ENCODE assay signal across 19 cellular contexts in genomic region chr2:20172273-20173052, GRCh38. TPM values are rescaled to one million over a fixed set of nuclear protein-coding genes. Genes with fewer than 3 reads are reported as not detected.
DNase-seq lines count a peak whose midpoint lies in the region; ATAC-seq, FAIRE-seq and TF ChIP-seq lines count a peak whose summit lies in the region.
"Had no signal": no experiment of that assay in that cellular context is flagged by ENCODE, and none has a peak within 500 bp of the region (broad histone marks: within the 10 kb centered on the region; RNA-seq: fewer than 3 reads in every experiment).

No MANE protein-coding gene starts in this region.

- no peak overlapping the region for H3K27ac Mint-ChIP-seq in chondrocyte (ENCODE audit: unreplicated experiment)
- H3K27ac Mint-ChIP-seq: HFFc6; IgD-negative memory B cell; immature natural killer cell; T-helper 2 cell treated with Interferon-gamma antibody and Interleukin-4, amounts not matched to agents 5 μg/mL and 100 μg/mL, for 36 hours had no signal

- no peaks in the 10 kb centered on the region for H4K20me1 ChIP-seq in HepG2 (ENCODE audit: insufficient read depth, low read length)

- POLR2A ChIA-PET in HepG2 (lab: Yijun Ruan, JAX), result interaction anchor here (1.1 to 1.3 kb wide), 4 partner anchors 15 to 52 kb away, joined by 3 to 7 read pairs (median 4); partner anchors contain the start of gene SDC1

- no peak for TF ChIP-seq CTCF in chondrocyte (IDR thresholded peaks at IDR 0.05)
- TF ChIP-seq CTCF in HepG2 (CRISPR knock-in tag; IDR thresholded peaks at IDR 0.05), result no peak
- no peak for TF ChIP-seq CTCF in stomach (IDR thresholded peaks at IDR 0.05)

- no peaks in the 10 kb centered on the region for H3K27me3 Mint-ChIP-seq in chondrocyte (ENCODE audit: low read depth)

- H3K9me3 Mint-ChIP-seq in chondrocyte (ENCODE audit: low read depth), result no peaks in the 10 kb centered on the region
- H3K9me3 Mint-ChIP-seq: HFFc6; IgD-negative memory B cell; immature natural killer cell; T-helper 2 cell treated with Interferon-gamma antibody and Interleukin-4, amounts not matched to agents 5 μg/mL and 100 μg/mL, for 36 hours had no signal

- H3K4me1 Mint-ChIP-seq in chondrocyte (ENCODE audit: low read depth), result no peaks in the 10 kb centered on the region
- H3K4me1 Mint-ChIP-seq: IgD-negative memory B cell, immature natural killer cell had no signal

- H3K27ac ChIP-seq in HepG2 (ENCODE audit: extremely low read length, insufficient read depth, low read length), result peak overlapping the region; percentile 47
- H3K27ac ChIP-seq in stomach, result no peak overlapping the region
- H3K27ac ChIP-seq: sigmoid colon, testis had no signal

- no peaks in the 10 kb centered on the region for H3K36me3 Mint-ChIP-seq in chondrocyte (ENCODE audit: low read depth)
- H3K36me3 Mint-ChIP-seq: IgD-negative memory B cell, immature natural killer cell had no signal

- no peak overlapping the region for H2AFZ ChIP-seq in HepG2 (ENCODE audit: low read length)

- CTCF ChIA-PET in HepG2 (lab: Yijun Ruan, JAX; ENCODE audit: low intra/inter-chr PET ratio, low total read pairs), result no interaction called here

- ATAC-seq in HG03025 (IDR thresholded peaks at IDR 0.05; ENCODE audit: low FRiP score, unreplicated experiment) (peak; percentile 71), HepG2 (peak; percentile 74), HG03460 (IDR thresholded peaks at IDR 0.05; ENCODE audit: unreplicated experiment) (no peak)

- no peaks in the 10 kb centered on the region for H3K79me2 ChIP-seq in HepG2 (ENCODE audit: insufficient read depth, low read length)

- H3K36me3 ChIP-seq in HepG2 (replicated peaks in 1 of 2; ENCODE audit: control insufficient read depth in 1 of 2, insufficient read depth in 2 of 2, low read length in 2 of 2) (no peaks in the 10 kb centered on the region), stomach (no peaks in the 10 kb centered on the region)
- H3K36me3 ChIP-seq: sigmoid colon had no signal

- H3K4me3 ChIP-seq in HepG2 (replicated peaks in 1 of 3; ENCODE audit: insufficient read depth in 1 of 3, low read depth in 2 of 3, low read length in 3 of 3), result peak overlapping the region in 2 of 3 experiments; percentile 12 to 61; a peak in 2 of 6 replicates
- no peak overlapping the region for H3K4me3 ChIP-seq in stomach
- H3K4me3 ChIP-seq: sigmoid colon, testis had no signal

- 23% methylated on average over 13 of the region's 13 CpGs for WGBS in HepG2 (ENCODE audit: low lambda C conversion rate)
- WGBS in stomach, 5 donors, result 71 to 91% (median 82%) methylated on average over 10 to 13 of the region's 13 CpGs

- H3K4me2 ChIP-seq in HepG2 (ENCODE audit: low read depth, low read length), result peak overlapping the region; percentile 70

- DNase-seq in chondrocyte (ENCODE audit: low spot score) (peak; percentile 82), HepG2 (ENCODE audit: low spot score) (peak; percentile 80), stomach (peak; percentile 23), NCI-H345 treated with DMSO at 0.1 percent for 48 hours (lab: John Stamatoyannopoulos, UW; ENCODE audit: unreplicated experiment) (no peak), COLO668 (lab: John Stamatoyannopoulos, UW; ENCODE audit: unreplicated experiment) (no peak)
- DNase-seq: activated CD4-positive, alpha-beta T cell treated with anti-CD3 and anti-CD28 coated beads for 1 hour; activated naive CD4-positive, alpha-beta T cell; HFFc6; immature natural killer cell; midbrain; occipital lobe; SHP77; sigmoid colon; testis had no signal

- in situ Hi-C loops in HepG2 (cut with HindIII; ENCODE audit: extremely low pct_ligation_motif_present, low pct_unique_long_range_greater_than_20kb), result loop anchor here (5.0 kb wide), 1 partner anchor 35 kb away; no protein-coding TSS in a partner anchor

- H3K27me3 ChIP-seq in HepG2 (ENCODE audit: control insufficient read depth in 1 of 2, insufficient read depth in 2 of 2, low read length in 2 of 2) (no peaks in the 10 kb centered on the region), stomach (peaks cover 0 to 7% (median 0%) of the 10 kb centered on the region in 3 donors)
- H3K27me3 ChIP-seq: sigmoid colon, testis had no signal

- BruUV-seq in HepG2 (replicated peaks; lab: Mats Ljungman, UMichigan), result no TSS peak

- H3K4me3 Mint-ChIP-seq in chondrocyte (ENCODE audit: unreplicated experiment), result no peak overlapping the region
- H3K4me3 Mint-ChIP-seq: HFFc6; IgD-negative memory B cell; immature natural killer cell; T-helper 2 cell treated with Interferon-gamma antibody and Interleukin-4, amounts not matched to agents 5 μg/mL and 100 μg/mL, for 36 hours had no signal

- no peaks in the 10 kb centered on the region for H3K9me3 ChIP-seq in HepG2 (ENCODE audit: low read length)
- no peaks in the 10 kb centered on the region for H3K9me3 ChIP-seq in stomach
- H3K9me3 ChIP-seq: sigmoid colon, testis had no signal

- H3K4me1 ChIP-seq in HepG2 (ENCODE audit: insufficient read depth, low read length) (peaks cover 52% of the 10 kb centered on the region), stomach (no peaks in the 10 kb centered on the region)
- H3K4me1 ChIP-seq: sigmoid colon, testis had no signal

- TF ChIP-seq EP300 in HepG2 (IDR thresholded peaks at IDR 0.05; ENCODE audit: low read depth in 2 of 2, low read length in 2 of 2) (peak in 1 of 2 experiments; percentile 69; a peak in 2 of 4 replicates), HepG2 (CRISPR knock-in tag; IDR thresholded peaks at IDR 0.05; ENCODE audit: borderline replicate concordance) (peak; percentile 34; the same call in 1 of the 2 replicates), stomach (IDR thresholded peaks at IDR 0.05) (no peak)

- TF ChIP-seq RAD21 in HepG2 (CRISPR knock-in tag; IDR thresholded peaks at IDR 0.05), result no peak

- FAIRE-seq in HepG2 (lab: Jason Lieb, UNC), result peak; percentile 12
- FAIRE-seq: colon had no signal

- peak overlapping the region; percentile 18 for H3K9ac ChIP-seq in HepG2 (ENCODE audit: insufficient read depth, low read depth, low read length)

- no peak for TF ChIP-seq POLR2A in HepG2 (IDR thresholded peaks at IDR 0.05; ENCODE audit: insufficient read depth in 1 of 2, low read depth in 2 of 2, low read length in 2 of 2)
- no peak for TF ChIP-seq POLR2A in stomach (IDR thresholded peaks at IDR 0.05)

- intact Hi-C loops in HepG2 (cut with micrococcal nuclease; ENCODE audit: unreplicated experiment), result loop anchor here (5.0 kb wide), 1 partner anchor 35 kb away; no protein-coding TSS in a partner anchor
- intact Hi-C loops in stomach (cut with DNase I; ENCODE audit: low total_unique reads), result no loop called here

TF ChIP-seq in HepG2, 621 proteins besides CTCF, POLR2A, EP300 and RAD21 (continues in another document):
- TF ChIP-seq, protein P1, sequence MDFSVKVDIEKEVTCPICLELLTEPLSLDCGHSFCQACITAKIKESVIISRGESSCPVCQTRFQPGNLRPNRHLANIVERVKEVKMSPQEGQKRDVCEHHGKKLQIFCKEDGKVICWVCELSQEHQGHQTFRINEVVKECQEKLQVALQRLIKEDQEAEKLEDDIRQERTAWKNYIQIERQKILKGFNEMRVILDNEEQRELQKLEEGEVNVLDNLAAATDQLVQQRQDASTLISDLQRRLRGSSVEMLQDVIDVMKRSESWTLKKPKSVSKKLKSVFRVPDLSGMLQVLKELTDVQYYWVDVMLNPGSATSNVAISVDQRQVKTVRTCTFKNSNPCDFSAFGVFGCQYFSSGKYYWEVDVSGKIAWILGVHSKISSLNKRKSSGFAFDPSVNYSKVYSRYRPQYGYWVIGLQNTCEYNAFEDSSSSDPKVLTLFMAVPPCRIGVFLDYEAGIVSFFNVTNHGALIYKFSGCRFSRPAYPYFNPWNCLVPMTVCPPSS (IDR thresholded peaks at IDR 0.05), result no peak
- TF ChIP-seq ZFY (CRISPR knock-in tag; IDR thresholded peaks at IDR 0.05) (0 out of 2 replicates have a peak, but pooled peaks have one; percentile 31), GZF1 (CRISPR knock-in tag; IDR thresholded peaks at IDR 0.05) (0 out of 2 replicates have a peak, but pooled peaks have one; percentile 33), ZMAT3 (CRISPR knock-in tag; conservative IDR thresholded peaks at IDR 0.05) (0 out of 2 replicates have a peak, but pooled peaks have one; percentile 36)
- TF ChIP-seq, protein P2, sequence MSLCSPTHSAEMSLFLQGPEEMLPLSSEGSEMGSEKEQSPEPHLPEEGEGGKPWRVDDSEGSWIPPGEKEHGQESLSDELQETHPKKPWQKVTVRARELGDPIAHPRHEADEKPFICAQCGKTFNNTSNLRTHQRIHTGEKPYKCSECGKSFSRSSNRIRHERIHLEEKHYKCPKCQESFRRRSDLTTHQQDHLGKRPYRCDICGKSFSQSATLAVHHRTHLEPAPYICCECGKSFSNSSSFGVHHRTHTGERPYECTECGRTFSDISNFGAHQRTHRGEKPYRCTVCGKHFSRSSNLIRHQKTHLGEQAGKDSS (CRISPR knock-in tag; IDR thresholded peaks at IDR 0.05; ENCODE audit: borderline replicate concordance, low read depth), result no peak

RNA-seq across cellular contexts. Expression of gene SDC1, which starts 52.5 kb away (rescaled TPM):
- total RNA-seq in chondrocyte (11.4 to 13.2 TPM (median 12.6 TPM) in 3 replicates), HepG2 (2016; rRNA removed; fragmentation: Illumina TruSeq; extraction: Trizol) (47.5 and 119 TPM in 2 replicates), stomach (100 to 1,000 TPM in 1 of 5 donors, 10 to 100 TPM in 4; 21.0 to 140 (median 57.5) TPM)
- 9.3 and 11.1 TPM in 2 replicates for total RNA-seq in HepG2 (2016; cell fraction: cytosol; rRNA removed; fragmentation: Illumina TruSeq; extraction: Trizol; ENCODE audit: low read depth)
- total RNA-seq in HepG2 (2016; cell fraction: insoluble cytoplasmic fraction; rRNA removed; fragmentation: Illumina TruSeq; extraction: Trizol), result 45.4 and 119 TPM in 2 replicates
- total RNA-seq in HepG2 (2016; cell fraction: membrane; rRNA removed; fragmentation: Illumina TruSeq; extraction: Trizol), result 27.4 and 30.5 TPM in 2 replicates
- total RNA-seq in HepG2 (2016; cell fraction: nucleus; rRNA removed; fragmentation: Illumina TruSeq; extraction: Trizol), result 90.3 and 111 TPM in 2 replicates
- polyA plus RNA-seq in HepG2 (2011; rRNA removed) (108 and 113 TPM in 2 replicates), stomach (10 to 100 TPM; 16.0 to 82.9 (median 32.5) TPM)
- polyA plus RNA-seq in HepG2 (2011; cell fraction: cytosol; rRNA removed), result 78.7 and 130 TPM in 2 replicates
- polyA plus RNA-seq in HepG2 (2011; cell fraction: nucleus; rRNA removed), result 66.7 and 76.2 TPM in 2 replicates
- polyA plus RNA-seq in HepG2 (2012), result 44.8 and 48.6 TPM in 2 replicates
- 8.7 TPM in 2 replicates for polyA plus RNA-seq in HepG2 (2016; cell fraction: cytosol; fragmentation: Illumina TruSeq; extraction: Trizol; ENCODE audit: low read depth)
- polyA plus RNA-seq in HepG2 (2016; cell fraction: insoluble cytoplasmic fraction; fragmentation: Illumina TruSeq; extraction: Trizol; ENCODE audit: low read depth), result 49.7 and 54.3 TPM in 2 replicates
- 17.8 and 18.0 TPM in 2 replicates for polyA plus RNA-seq in HepG2 (2016; cell fraction: membrane; fragmentation: Illumina TruSeq; extraction: Trizol; ENCODE audit: low read depth)
- polyA plus RNA-seq in HepG2 (2016; cell fraction: nucleus; fragmentation: Illumina TruSeq; extraction: Trizol; ENCODE audit: insufficient read depth, low read depth), result 156 and 173 TPM in 2 replicates
- 13.0 and 159 TPM in 2 replicates for polyA minus RNA-seq in HepG2 (2011; rRNA and poly(A)+ RNA removed; ENCODE audit: low replicate concordance)
- polyA minus RNA-seq in HepG2 (2011; cell fraction: cytosol; rRNA and poly(A)+ RNA removed), result 69.2 and 73.2 TPM in 2 replicates
- 14.8 and 16.3 TPM in 2 replicates for polyA minus RNA-seq in HepG2 (2011; cell fraction: nucleus; rRNA and poly(A)+ RNA removed)
- polyA plus RNA-seq: immature natural killer cell had no signal

Comparison
In these comparisons a context has a peak if more than half of its experiments do, and no peak if none do; other contexts are left out.
1. DNase-seq: peak in chondrocyte (single experiment), HepG2 (single experiment) and stomach (single experiment); none in NCI-H345 treated with DMSO at 0.1 percent for 48 hours (single experiment) and COLO668 (single experiment).
2. H3K4me3 ChIP-seq: peak in HepG2 (2 of 3); none in stomach (0 of 4).